ENCODE assay signal across 8 cellular contexts in the genomic region with DNA sequence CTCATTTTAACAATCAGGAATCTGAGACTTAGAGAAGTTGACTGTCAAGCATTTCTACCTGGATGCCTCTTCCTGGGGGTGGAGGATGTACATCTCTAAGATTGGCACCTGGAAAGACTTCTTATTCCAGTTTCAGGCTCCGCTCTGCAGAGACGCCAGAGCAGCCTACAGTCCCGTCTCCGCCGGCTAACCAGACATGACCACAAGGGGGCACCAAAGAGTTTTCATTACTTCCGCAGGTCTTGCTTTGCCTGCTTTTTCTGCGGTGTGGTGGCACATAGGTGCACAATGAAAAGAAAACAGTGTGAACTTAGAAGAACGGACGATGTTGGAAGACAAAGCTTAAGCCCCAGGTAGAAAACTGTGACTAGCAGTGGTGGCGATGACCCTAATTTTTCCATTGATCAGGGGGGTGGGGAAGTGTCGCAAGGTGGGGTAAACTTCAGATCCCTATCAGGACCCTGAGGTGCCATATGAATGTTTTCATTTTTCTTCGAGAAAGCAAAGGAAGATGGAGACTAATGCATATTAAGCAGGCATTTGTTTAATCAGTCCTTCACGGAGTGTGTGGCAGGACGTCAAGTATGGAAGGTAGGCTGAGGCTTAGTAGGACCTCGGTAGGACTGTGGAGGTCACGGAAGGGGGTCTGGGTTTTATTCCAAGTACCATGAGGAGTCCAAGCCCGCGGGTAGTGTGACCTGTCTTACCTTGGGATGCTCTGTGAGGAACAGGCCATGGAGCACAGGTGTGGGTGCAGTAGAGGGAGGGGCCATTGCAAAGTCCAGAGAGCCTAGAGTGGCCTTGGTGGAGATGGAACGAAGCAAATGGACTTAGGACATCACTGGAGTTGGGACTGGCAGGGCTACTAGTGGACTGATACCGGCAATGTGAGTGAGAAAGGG.
DNase-seq lines count a peak whose midpoint lies in the region; ATAC-seq and TF ChIP-seq lines count a peak whose summit lies in the region.

No MANE protein-coding gene starts in this region.

- TF ChIP-seq POLR2A in ovary (IDR thresholded peaks at IDR 0.05) (no peak), tibial nerve (IDR thresholded peaks at IDR 0.05) (no peak)

- H3K4me3 ChIP-seq in ovary, result no peak overlapping the region
- H3K4me3 ChIP-seq in tibial nerve, result no peak overlapping the region

- TF ChIP-seq RAD21 in Ishikawa (IDR thresholded peaks at IDR 0.05; ENCODE audit: low read depth), result peak; percentile 81

- TF ChIP-seq EP300 in Ishikawa (IDR thresholded peaks at IDR 0.05; ENCODE audit: borderline replicate concordance) (no peak), ovary (IDR thresholded peaks at IDR 0.05) (no peak), tibial nerve (IDR thresholded peaks at IDR 0.05) (no peak)

- H3K36me3 ChIP-seq in ovary, result no peaks in the 10 kb centered on the region
- no peaks in the 10 kb centered on the region for H3K36me3 ChIP-seq in tibial nerve

- DNase-seq in COLO829 (ENCODE audit: low spot score) (peak; percentile 50), RPMI7951 (ENCODE audit: low read depth) (peak; percentile 63), germinal center (ENCODE audit: low spot score) (peak; percentile 65), ovary (peak; percentile 35 to 66 (median 54)), tibial nerve (ENCODE audit: low spot score in 2 of 2) (peak; percentile 59 to 83)
- peak; percentile 49 for DNase-seq in activated effector memory CD4-positive, alpha-beta T cell treated with Interleukin-2 at 50 U/mL for 16 hours

- H3K4me1 ChIP-seq in ovary (ENCODE audit: insufficient read depth) (no peaks in the 10 kb centered on the region), tibial nerve (peaks cover 0 to 10% (median 0%) of the 10 kb centered on the region in 4 donors)

- WGBS in ovary, 3 donors, result 34 to 42% (median 40%) methylated on average over 20 of the region's 20 CpGs
- 43 to 45% methylated on average over 20 of the region's 20 CpGs for WGBS in tibial nerve, 2 donors

- TF ChIP-seq CTCF in ovary (IDR thresholded peaks at IDR 0.05) (peak; percentile 17 to 36 (median 22)), tibial nerve (IDR thresholded peaks at IDR 0.05) (peak; percentile 55 to 81 (median 72))

- H3K9me3 ChIP-seq in ovary (no peaks in the 10 kb centered on the region), tibial nerve (no peaks in the 10 kb centered on the region)

- H3K27ac ChIP-seq in ovary, result no peak overlapping the region
- no peak overlapping the region for H3K27ac ChIP-seq in tibial nerve

- ATAC-seq in GM19463 (IDR thresholded peaks at IDR 0.05; ENCODE audit: unreplicated experiment), result peak; percentile 75

- intact Hi-C loops in ovary (cut with DNase I), result no loop called here

- no peaks in the 10 kb centered on the region for H3K27me3 ChIP-seq in ovary
- H3K27me3 ChIP-seq in tibial nerve, result no peaks in the 10 kb centered on the region

TF ChIP-seq in Ishikawa, 13 proteins besides CTCF, POLR2A, EP300 and RAD21:
- TF ChIP-seq TEAD4 (IDR thresholded peaks at IDR 0.05), result no peak
